8 cellular contexts compared by ENCODE assay signal in the genomic region with DNA sequence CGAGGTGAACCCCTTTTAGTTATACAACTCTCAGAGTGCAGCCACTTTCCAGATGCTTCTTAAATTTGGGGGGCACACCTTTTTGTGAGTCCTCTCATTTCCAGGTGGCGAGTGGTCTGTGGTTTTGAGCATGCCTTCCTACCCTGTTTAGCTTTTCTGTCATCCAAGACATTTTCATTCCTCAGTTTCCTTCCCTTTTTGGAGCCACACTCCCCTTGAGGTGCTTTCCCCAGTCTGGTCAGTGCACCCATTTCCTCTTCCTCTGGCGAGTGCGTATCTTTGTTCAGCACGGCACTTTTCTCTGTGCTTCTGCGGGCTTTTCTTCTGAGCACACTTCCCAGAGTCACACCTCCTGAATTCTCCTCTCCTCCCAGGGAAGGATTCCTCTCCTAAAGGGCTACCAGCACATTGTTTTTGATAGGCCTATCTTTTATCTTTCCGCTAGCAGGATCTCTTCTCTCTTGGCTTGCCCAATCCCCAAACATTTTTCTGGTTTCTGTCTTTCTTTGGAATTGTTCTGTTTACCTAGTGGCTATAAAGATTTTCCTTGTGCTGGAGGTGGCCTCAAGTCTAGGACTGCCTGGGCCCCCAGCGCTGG. TPM values are rescaled to one million over a fixed set of nuclear protein-coding genes. Genes with fewer than 3 reads are reported as not detected.
DNase-seq lines count a peak whose midpoint lies in the region; ATAC-seq and TF ChIP-seq lines count a peak whose summit lies in the region.

No MANE protein-coding gene starts in this region.

- H3K4me1 ChIP-seq in rectal smooth muscle tissue (ENCODE audit: control insufficient read depth, insufficient read depth, low read length): peaks cover 8% of the 10 kb centered on the region

- H3K9me3 Mint-ChIP-seq in CD4-positive, alpha-beta T cell: peaks cover 3% of the 10 kb centered on the region

- peak in 6 of 10 experiments; percentile 5 to 34 (median 13) for DNase-seq in CD4-positive, alpha-beta T cell
- DNase-seq in LNCaP clone FGC (ENCODE audit: low read depth) (no peak), foreskin fibroblast (peak in 1 of 2 donors; percentile 29), SW480 (ENCODE audit: low spot score) (no peak), NCI-H1930 (lab: John Stamatoyannopoulos, UW) (no peak)
- peak; percentile 46 to 55 for DNase-seq in activated T-cell treated with anti-CD3 and anti-CD28 coated beads, Interleukin-2, amount 50 U/mL, for 48 hours

- peaks cover 80% of the 10 kb centered on the region for H3K4me1 Mint-ChIP-seq in CD4-positive, alpha-beta T cell (ENCODE audit: low read depth)

- peak overlapping the region; percentile 96 for H3K27ac Mint-ChIP-seq in CD4-positive, alpha-beta T cell

- H3K9ac ChIP-seq in rectal smooth muscle tissue (ENCODE audit: low read length): no peak overlapping the region

- H3K27me3 ChIP-seq in CD4-positive, alpha-beta T cell (ENCODE audit: control insufficient read depth, insufficient read depth, low read length): no peaks in the 10 kb centered on the region
- no peaks in the 10 kb centered on the region for H3K27me3 ChIP-seq in rectal smooth muscle tissue (ENCODE audit: control insufficient read depth, insufficient read depth, low read length)

- TF ChIP-seq CTCF in CD4-positive, alpha-beta T cell (IDR thresholded peaks at IDR 0.05): no peak
- TF ChIP-seq CTCF in LNCaP clone FGC (IDR thresholded peaks at IDR 0.05; ENCODE audit: control insufficient read depth, extremely low read depth, insufficient read depth) (no peak), foreskin fibroblast (IDR thresholded peaks at IDR 0.05; ENCODE audit: low read depth, low read length) (no peak)

- no peaks in the 10 kb centered on the region for H3K36me3 ChIP-seq in rectal smooth muscle tissue (ENCODE audit: control insufficient read depth, insufficient read depth, low read length)

- peak overlapping the region; percentile 83 for H3K27ac ChIP-seq in CD4-positive, alpha-beta T cell (ENCODE audit: low read depth, low read length)
- H3K27ac ChIP-seq in rectal smooth muscle tissue (ENCODE audit: low read depth, low read length): peak overlapping the region; percentile 96

- peaks cover 57% of the 10 kb centered on the region for H3K36me3 Mint-ChIP-seq in CD4-positive, alpha-beta T cell (ENCODE audit: low read depth)

- POLR2A ChIA-PET in CD4-positive, alpha-beta T cell (lab: Charles Lee): interaction anchor here (0.6 to 15.8 kb wide), 9 partner anchors 33 to 317 kb away, joined by 3 to 891 read pairs (median 8); partner anchors contain the start of genes CPNE1, RBM12, RBM39 and SCAND1

- H3K9me3 ChIP-seq in CD4-positive, alpha-beta T cell (ENCODE audit: control insufficient read depth, low read length): no peaks in the 10 kb centered on the region

- ATAC-seq in CD4-positive, alpha-beta T cell (ENCODE audit: poor library complexity): no peak
- no peak for ATAC-seq in GM18517 (IDR thresholded peaks at IDR 0.05; ENCODE audit: unreplicated experiment)

- intact Hi-C loops in CD4-positive, alpha-beta T cell (cut with DNase I, micrococcal nuclease): loop anchor here (10.0 kb wide), 2 partner anchors 48 to 318 kb away; partner anchors contain the start of gene CEP250 (in 1 of the 2)

- H3K4me3 ChIP-seq in LNCaP clone FGC (ENCODE audit: low read depth, low read length): peak overlapping the region; percentile 75
- H3K4me3 ChIP-seq in foreskin fibroblast (ENCODE audit: low read depth in 1 of 2, low read length in 2 of 2): peak overlapping the region; percentile 89 to 93
- H3K4me3 ChIP-seq in rectal smooth muscle tissue (ENCODE audit: low read length): peak overlapping the region; percentile 71

- H3K4me3 Mint-ChIP-seq in CD4-positive, alpha-beta T cell: peak overlapping the region; percentile 97

- CTCF ChIA-PET in CD4-positive, alpha-beta T cell (lab: Charles Lee): interaction anchor here (3.4 to 4.5 kb wide), 2 partner anchors 30 to 34 kb away, joined by 17 to 32 read pairs; partner anchors contain the start of gene RBM39

- H3K27me3 Mint-ChIP-seq in CD4-positive, alpha-beta T cell: no peaks in the 10 kb centered on the region

RNA-seq across cellular contexts. Expression of gene PHF20, which starts 1.4 kb away (rescaled TPM):
- total RNA-seq in CD4-positive, alpha-beta T cell: 100 to 1,000 TPM; 119 to 126 TPM

RNA-seq across cellular contexts. Expression of gene RBM39, which starts 31.2 kb away (rescaled TPM):
- total RNA-seq in CD4-positive, alpha-beta T cell: 1,000 to 10,000 TPM; 1,057 to 1,091 TPM

Comparison
In these comparisons a context has a peak if more than half of its experiments do, and no peak if none do; other contexts are left out.
1. DNase-seq: peak in CD4-positive, alpha-beta T cell (6 of 10) and activated T-cell treated with anti-CD3 and anti-CD28 coated beads, Interleukin-2, amount 50 U/mL, for 48 hours (2 of 2); none in LNCaP clone FGC (single experiment), SW480 (single experiment) and NCI-H1930 (0 of 2).
2. Peak in every context shown above with its lines, with median percentiles within 50 percentile points of each other: H3K4me3 ChIP-seq.